Comparison of ENCODE assay signal across 14 cellular contexts in genomic region chr15:90860942-90861675, GRCh38. TPM values are rescaled to one million over a fixed set of nuclear protein-coding genes. Genes with fewer than 3 reads are reported as not detected.
A peak's percentile ranks its signal among the peaks of the same experiment; 100 is the strongest.
DNase-seq lines count a peak whose midpoint lies in the region; ATAC-seq and TF ChIP-seq lines count a peak whose summit lies in the region.
"Had no signal": no experiment of that assay in that cellular context is flagged by ENCODE, and none has a peak within 500 bp of the region (broad histone marks: within the 10 kb centered on the region; RNA-seq: fewer than 3 reads in every experiment).

No MANE protein-coding gene starts in this region.

- H3K27ac ChIP-seq in transverse colon: no peak overlapping the region

- no peak for TF ChIP-seq EP300 in transverse colon (IDR thresholded peaks at IDR 0.05; ENCODE audit: low read depth)

- intact Hi-C loops in transverse colon (cut with DNase I; ENCODE audit: low total_unique reads): no loop called here

- no peaks in the 10 kb centered on the region for H3K9me3 ChIP-seq in BE2C
- H3K9me3 ChIP-seq in transverse colon: no peaks in the 10 kb centered on the region
- H3K9me3 ChIP-seq: gastrocnemius medialis, left lung had no signal

- H3K36me3 ChIP-seq in BE2C: no peaks in the 10 kb centered on the region
- no peaks in the 10 kb centered on the region for H3K36me3 ChIP-seq in transverse colon
- H3K36me3 ChIP-seq: gastrocnemius medialis, left lung had no signal

- H3K27me3 ChIP-seq in BE2C (no peaks in the 10 kb centered on the region), transverse colon (no peaks in the 10 kb centered on the region)
- H3K27me3 ChIP-seq: gastrocnemius medialis, left lung had no signal

- H3K4me3 ChIP-seq in BE2C (ENCODE audit: low read depth, low read length) (no peak overlapping the region), transverse colon (no peak overlapping the region)
- H3K4me3 ChIP-seq: gastrocnemius medialis, left lung had no signal

- H3K4me1 ChIP-seq in BE2C (no peaks in the 10 kb centered on the region), transverse colon (peaks cover 0 to 25% (median 11%) of the 10 kb centered on the region in 4 donors)

- DNase-seq in H4 (ENCODE audit: low spot score) (peak; percentile 86), NCI-H146 treated with DMSO at 0.1 percent for 48 hours (lab: John Stamatoyannopoulos, UW; ENCODE audit: unreplicated experiment) (peak; percentile 85), SIG-M5 (lab: John Stamatoyannopoulos, UW) (peak; percentile 18), left lobe of liver (ENCODE audit: low spot score) (peak; percentile 85), BE2C (no peak), transverse colon (no peak), medulla oblongata (ENCODE audit: extremely low spot score) (no peak), OCI-M1 (lab: John Stamatoyannopoulos, UW) (no peak)
- DNase-seq: activated CD4-positive, alpha-beta T cell treated with anti-CD3 and anti-CD28 coated beads for 48 hours; cortex of kidney; DND-41; gastrocnemius medialis; left lung; NCI-H526 treated with DMSO at 0.1 percent for 48 hours had no signal

- no peak for TF ChIP-seq CTCF in BE2C (IDR thresholded peaks at IDR 0.05; ENCODE audit: low read depth, low read length)
- TF ChIP-seq CTCF in transverse colon (IDR thresholded peaks at IDR 0.05): no peak

- 58 to 76% methylated on average over 14 of the region's 14 CpGs for WGBS in transverse colon (ENCODE audit: low coverage in 1 of 2), 2 donors

- in situ Hi-C loops in transverse colon (cut with MboI; ENCODE audit: low pct_ligation_motif_present in 1 of 4, low pct_unique_long_range_greater_than_20kb in 1 of 4, low sequenced_read_pairs in 3 of 4): no loop called here

- no peak for TF ChIP-seq POLR2A in transverse colon (IDR thresholded peaks at IDR 0.05)

- peak; percentile 29 for ATAC-seq in left lobe of liver
- ATAC-seq: gastrocnemius medialis, left lung had no signal

RNA-seq across cellular contexts. Expression of gene FURIN, which starts 7.3 kb away (rescaled TPM):
- 8.1 and 16.9 TPM in 2 replicates for total RNA-seq in H4 (2014; rRNA removed; shearing (Covaris generic))
- total RNA-seq in left lobe of liver (281 TPM), transverse colon (100 to 1,000 TPM in 1 of 4 donors, 10 to 100 TPM in 3; 64.6 to 109 (median 80.6) TPM)
- 41.1 TPM for polyA plus RNA-seq in BE2C (2012; ENCODE audit: insufficient read depth, insufficient read length, low read depth)

RNA-seq across cellular contexts. Expression of gene FES, which starts 23.2 kb away (rescaled TPM):
- total RNA-seq in H4 (2014; rRNA removed; shearing (Covaris generic)): 0.43 and 0.88 TPM in 2 replicates
- total RNA-seq in left lobe of liver: 39.4 TPM
- polyA plus RNA-seq in BE2C (2012; ENCODE audit: insufficient read depth, insufficient read length, low read depth): 11.9 TPM
- 10 to 100 TPM in 3 of 4 donors, 1 to 10 TPM in 1; 7.0 to 18.3 (median 14.0) TPM for total RNA-seq in transverse colon

RNA-seq across cellular contexts. Expression of gene MAN2A2, which starts 42.0 kb away (rescaled TPM):
- total RNA-seq in H4 (2014; rRNA removed; shearing (Covaris generic)): 3.9 and 10.0 TPM in 2 replicates
- total RNA-seq in left lobe of liver (96.9 TPM), transverse colon (100 to 1,000 TPM in 2 of 4 donors, 10 to 100 TPM in 2; 46.8 to 109 (median 86.4) TPM)
- 111 TPM for polyA plus RNA-seq in BE2C (2012; ENCODE audit: insufficient read depth, insufficient read length, low read depth)

Comparison
In these comparisons a context has a peak if more than half of its experiments do, and no peak if none do; other contexts are left out.
1. DNase-seq: peak in H4 (single experiment), NCI-H146 treated with DMSO at 0.1 percent for 48 hours (single experiment), SIG-M5 (single experiment) and left lobe of liver (single experiment); none in BE2C (single experiment), transverse colon (single experiment), medulla oblongata (single experiment) and OCI-M1 (single experiment).